1 cellular context compared by ENCODE assay signal in genomic region chr11:62933775-62934495, GRCh38.
TF ChIP-seq lines count a peak whose summit lies in the region.

No MANE protein-coding gene starts in this region.

TF ChIP-seq in H1, 55 proteins besides CTCF, POLR2A, EP300 and RAD21:
- TF ChIP-seq, protein P1, sequence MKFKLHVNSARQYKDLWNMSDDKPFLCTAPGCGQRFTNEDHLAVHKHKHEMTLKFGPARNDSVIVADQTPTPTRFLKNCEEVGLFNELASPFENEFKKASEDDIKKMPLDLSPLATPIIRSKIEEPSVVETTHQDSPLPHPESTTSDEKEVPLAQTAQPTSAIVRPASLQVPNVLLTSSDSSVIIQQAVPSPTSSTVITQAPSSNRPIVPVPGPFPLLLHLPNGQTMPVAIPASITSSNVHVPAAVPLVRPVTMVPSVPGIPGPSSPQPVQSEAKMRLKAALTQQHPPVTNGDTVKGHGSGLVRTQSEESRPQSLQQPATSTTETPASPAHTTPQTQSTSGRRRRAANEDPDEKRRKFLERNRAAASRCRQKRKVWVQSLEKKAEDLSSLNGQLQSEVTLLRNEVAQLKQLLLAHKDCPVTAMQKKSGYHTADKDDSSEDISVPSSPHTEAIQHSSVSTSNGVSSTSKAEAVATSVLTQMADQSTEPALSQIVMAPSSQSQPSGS (IDR thresholded peaks at IDR 0.05; ENCODE audit: low read length) = no peak
- TF ChIP-seq EZH2 (IDR thresholded peaks at IDR 0.05; ENCODE audit: low read depth, low read length, severe bottlenecking) = no peak
- TF ChIP-seq SIN3A (conservative IDR thresholded peaks at IDR 0.05 in 1 of 2, IDR thresholded peaks at IDR 0.05 in 1 of 2; ENCODE audit: low read depth in 1 of 2, low read length in 2 of 2) = no peak
- TF ChIP-seq EGR1 (IDR thresholded peaks at IDR 0.05; ENCODE audit: borderline replicate concordance, low read depth, low read length) = no peak
- TF ChIP-seq MAFK (IDR thresholded peaks at IDR 0.05; ENCODE audit: low read depth, low read length) = no peak
- no peak for TF ChIP-seq CHD7 (IDR thresholded peaks at IDR 0.05; ENCODE audit: insufficient replicate concordance, low read length)
- no peak for TF ChIP-seq MAX (IDR thresholded peaks at IDR 0.05)
- TF ChIP-seq JUND (IDR thresholded peaks at IDR 0.05; ENCODE audit: low read length) = no peak
- TF ChIP-seq TBP (IDR thresholded peaks at IDR 0.05; ENCODE audit: low read depth, low read length) = no peak
- TF ChIP-seq SP1 (IDR thresholded peaks at IDR 0.05; ENCODE audit: low read depth, low read length) = no peak
- no peak for TF ChIP-seq RXRA (IDR thresholded peaks at IDR 0.05; ENCODE audit: insufficient read depth, low read depth, low read length)
- no peak for TF ChIP-seq TEAD4 (IDR thresholded peaks at IDR 0.05; ENCODE audit: low read depth, low read length)
- no peak for TF ChIP-seq BACH1 (IDR thresholded peaks at IDR 0.05; ENCODE audit: low read length)
- no peak for TF ChIP-seq YY1 (IDR thresholded peaks at IDR 0.05; ENCODE audit: low read depth, low read length)
- TF ChIP-seq SIX5 (IDR thresholded peaks at IDR 0.05; ENCODE audit: low read depth, low read length) = no peak
- no peak for TF ChIP-seq CREB1 (IDR thresholded peaks at IDR 0.05)
- no peak for TF ChIP-seq GABPA (IDR thresholded peaks at IDR 0.05; ENCODE audit: borderline replicate concordance, insufficient read depth, low read length)
- TF ChIP-seq, protein P2, sequence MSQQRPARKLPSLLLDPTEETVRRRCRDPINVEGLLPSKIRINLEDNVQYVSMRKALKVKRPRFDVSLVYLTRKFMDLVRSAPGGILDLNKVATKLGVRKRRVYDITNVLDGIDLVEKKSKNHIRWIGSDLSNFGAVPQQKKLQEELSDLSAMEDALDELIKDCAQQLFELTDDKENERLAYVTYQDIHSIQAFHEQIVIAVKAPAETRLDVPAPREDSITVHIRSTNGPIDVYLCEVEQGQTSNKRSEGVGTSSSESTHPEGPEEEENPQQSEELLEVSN (IDR thresholded peaks at IDR 0.05) = no peak
- no peak for TF ChIP-seq SAP30 (IDR thresholded peaks at IDR 0.05; ENCODE audit: insufficient read depth, insufficient replicate concordance, low read length)
- TF ChIP-seq, protein P3, sequence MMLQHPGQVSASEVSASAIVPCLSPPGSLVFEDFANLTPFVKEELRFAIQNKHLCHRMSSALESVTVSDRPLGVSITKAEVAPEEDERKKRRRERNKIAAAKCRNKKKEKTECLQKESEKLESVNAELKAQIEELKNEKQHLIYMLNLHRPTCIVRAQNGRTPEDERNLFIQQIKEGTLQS (IDR thresholded peaks at IDR 0.05; ENCODE audit: insufficient read depth, low read depth, low read length) = no peak
